Comparison of ENCODE assay signal across 23 cellular contexts in the genomic region with DNA sequence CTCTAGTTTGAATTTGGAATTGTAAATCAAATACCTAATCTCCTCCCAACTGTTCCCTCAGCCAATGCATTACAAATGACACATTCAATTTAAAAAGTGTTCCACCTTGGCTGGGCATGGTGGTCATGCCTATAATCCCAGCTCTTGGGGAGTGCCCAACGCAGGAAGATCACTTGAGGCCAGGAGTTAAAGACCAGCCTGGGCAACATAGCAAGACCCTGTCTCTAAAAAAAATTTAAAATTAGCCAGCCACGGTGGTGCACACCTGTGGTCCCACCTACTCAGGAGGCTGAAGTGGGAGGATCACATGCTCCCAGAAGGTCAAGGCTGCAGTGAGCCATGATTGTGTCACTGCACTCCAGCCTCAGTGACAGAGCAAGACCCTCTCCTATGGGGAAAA. TPM values are rescaled to one million over a fixed set of nuclear protein-coding genes. Genes with fewer than 3 reads are reported as not detected.
A peak's percentile ranks its signal among the peaks of the same experiment; 100 is the strongest.
DNase-seq lines count a peak whose midpoint lies in the region; ATAC-seq, FAIRE-seq and TF ChIP-seq lines count a peak whose summit lies in the region.
"Had no signal": no experiment of that assay in that cellular context is flagged by ENCODE, and none has a peak within 500 bp of the region (broad histone marks: within the 10 kb centered on the region; RNA-seq: fewer than 3 reads in every experiment).

No MANE protein-coding gene starts in this region.

- no peak overlapping the region for H3K4me2 ChIP-seq in HepG2 (ENCODE audit: low read depth, low read length)
- H3K4me2 ChIP-seq: PC-9 had no signal

- intact Hi-C loops in HepG2 (cut with micrococcal nuclease; ENCODE audit: unreplicated experiment), result no loop called here
- intact Hi-C loops in right lobe of liver (cut with DNase I), result no loop called here
- intact Hi-C loops in activated CD4-positive, alpha-beta memory T cell treated with anti-CD3 and anti-CD28 coated beads for 36 hours (cut with micrococcal nuclease), result no loop called here

- TF ChIP-seq EP300 in HepG2 (IDR thresholded peaks at IDR 0.05; ENCODE audit: low read depth in 2 of 2, low read length in 2 of 2), result no peak
- no peak for TF ChIP-seq EP300 in HepG2 (CRISPR knock-in tag; IDR thresholded peaks at IDR 0.05; ENCODE audit: borderline replicate concordance)

- FAIRE-seq in HepG2 (lab: Jason Lieb, UNC), result no peak

- no peak overlapping the region for H3K9ac ChIP-seq in HepG2 (ENCODE audit: insufficient read depth, low read depth, low read length)

- no peak overlapping the region for H2AFZ ChIP-seq in HepG2 (ENCODE audit: low read length)
- H2AFZ ChIP-seq: PC-9 had no signal

- H3K27me3 ChIP-seq in HepG2 (ENCODE audit: control insufficient read depth in 1 of 2, insufficient read depth in 2 of 2, low read length in 2 of 2), result no peaks in the 10 kb centered on the region; a peak in 1 of 5 replicates
- no peaks in the 10 kb centered on the region for H3K27me3 ChIP-seq in right lobe of liver
- H3K27me3 ChIP-seq: SJSA1 had no signal

- H3K4me1 ChIP-seq in HepG2 (ENCODE audit: insufficient read depth, low read length) (peaks cover 28% of the 10 kb centered on the region), right lobe of liver (peaks cover 0 to 20% (median 6%) of the 10 kb centered on the region in 4 donors)

- no peak for TF ChIP-seq CTCF in HepG2 (CRISPR knock-in tag; IDR thresholded peaks at IDR 0.05)
- TF ChIP-seq CTCF in right lobe of liver (IDR thresholded peaks at IDR 0.05), result no peak
- TF ChIP-seq CTCF in brain (conservative IDR thresholded peaks at IDR 0.05), result no peak
- no peak for TF ChIP-seq CTCF in neural crest cell (conservative IDR thresholded peaks at IDR 0.05)

- no peaks in the 10 kb centered on the region for H3K9me3 ChIP-seq in HepG2 (ENCODE audit: low read length)
- no peaks in the 10 kb centered on the region for H3K9me3 ChIP-seq in right lobe of liver
- H3K9me3 ChIP-seq: SJSA1 had no signal

- peak overlapping the region in 3 of 5 experiments; percentile 46 to 53 (median 48) for H3K4me3 Mint-ChIP-seq in brain
- peak overlapping the region; percentile 9 for H3K4me3 Mint-ChIP-seq in neural crest cell
- no peak overlapping the region for H3K4me3 Mint-ChIP-seq in activated CD4-positive, alpha-beta memory T cell treated with anti-CD3 and anti-CD28 coated beads for 36 hours

- no peaks in the 10 kb centered on the region for H4K20me1 ChIP-seq in HepG2 (ENCODE audit: insufficient read depth, low read length)

- H3K36me3 Mint-ChIP-seq in brain (peaks cover 56% of the 10 kb centered on the region), neural crest cell (ENCODE audit: low read depth) (peaks cover 3% of the 10 kb centered on the region)
- peaks cover 20% of the 10 kb centered on the region for H3K36me3 Mint-ChIP-seq in activated CD4-positive, alpha-beta memory T cell treated with anti-CD3 and anti-CD28 coated beads for 36 hours

- TF ChIP-seq RAD21 in HepG2 (CRISPR knock-in tag; IDR thresholded peaks at IDR 0.05), result no peak

- ATAC-seq in HepG2 (no peak), right lobe of liver (no peak), GM18517 (IDR thresholded peaks at IDR 0.05; ENCODE audit: unreplicated experiment) (no peak)
- ATAC-seq: HCT116 had no signal

- no peak overlapping the region for H3K4me3 ChIP-seq in HepG2 (replicated peaks in 1 of 3; ENCODE audit: insufficient read depth in 1 of 3, low read depth in 2 of 3, low read length in 3 of 3)
- H3K4me3 ChIP-seq in right lobe of liver, result no peak overlapping the region
- H3K4me3 ChIP-seq: PC-9, SJSA1 had no signal

- no TSS peak for BruUV-seq in HepG2 (replicated peaks; lab: Mats Ljungman, UMichigan)

- POLR2A ChIA-PET in HepG2 (lab: Yijun Ruan, JAX), result no interaction called here
- POLR2A ChIA-PET in activated CD4-positive, alpha-beta memory T cell treated with anti-CD3 and anti-CD28 coated beads for 36 hours (lab: Charles Lee), result no interaction called here

- no peak for DNase-seq in HepG2 (ENCODE audit: low spot score)
- no peak for DNase-seq in right lobe of liver
- DNase-seq in neural crest cell (ENCODE audit: low read depth, low spot score), result no peak
- no peak for DNase-seq in activated CD4-positive, alpha-beta memory T cell treated with anti-CD3 and anti-CD28 coated beads for 36 hours
- no peak for DNase-seq in DMS153 (lab: John Stamatoyannopoulos, UW)
- DNase-seq: Karpas-422, NCI-H1105 treated with DMSO at 0.1 percent for 48 hours, NCI-H2029, NCI-H2227 treated with DMSO at 0.1 percent for 48 hours, NCI-H526 treated with DMSO at 0.1 percent for 48 hours, PC-9, Right ventricle myocardium superior had no signal

- H3K27ac Mint-ChIP-seq in brain (peak overlapping the region in 2 of 5 experiments; percentile 10 to 35), neural crest cell (ENCODE audit: unreplicated experiment) (no peak overlapping the region)
- no peak overlapping the region for H3K27ac Mint-ChIP-seq in activated CD4-positive, alpha-beta memory T cell treated with anti-CD3 and anti-CD28 coated beads for 36 hours

- H3K27ac ChIP-seq in HepG2 (ENCODE audit: extremely low read length, insufficient read depth, low read length) (no peak overlapping the region), right lobe of liver (no peak overlapping the region)
- H3K27ac ChIP-seq: HL-60, PC-9, SJSA1 had no signal

- H3K27me3 Mint-ChIP-seq in brain, result no peaks in the 10 kb centered on the region
- H3K27me3 Mint-ChIP-seq in neural crest cell (ENCODE audit: low read depth), result no peaks in the 10 kb centered on the region
- H3K27me3 Mint-ChIP-seq in activated CD4-positive, alpha-beta memory T cell treated with anti-CD3 and anti-CD28 coated beads for 36 hours, result no peaks in the 10 kb centered on the region

- H3K4me1 Mint-ChIP-seq in brain (peaks cover 40% of the 10 kb centered on the region), neural crest cell (peaks cover 29% of the 10 kb centered on the region)
- peaks cover 45% of the 10 kb centered on the region for H3K4me1 Mint-ChIP-seq in activated CD4-positive, alpha-beta memory T cell treated with anti-CD3 and anti-CD28 coated beads for 36 hours (ENCODE audit: low read depth)

- H3K36me3 ChIP-seq in HepG2 (replicated peaks in 1 of 2; ENCODE audit: control insufficient read depth in 1 of 2, insufficient read depth in 2 of 2, low read length in 2 of 2), result peaks cover 2 to 8% of the 10 kb centered on the region in 2 experiments; a peak in 3 of 5 replicates
- peaks cover 0 to 4% (median 0%) of the 10 kb centered on the region in 4 donors for H3K36me3 ChIP-seq in right lobe of liver

- WGBS in HepG2 (ENCODE audit: low lambda C conversion rate), result 91% methylated on average over 2 of the region's 2 CpGs
- 100% methylated on average over 1 of the region's 2 CpGs for WGBS in right lobe of liver (ENCODE audit: insufficient coverage, low coverage, low lambda C conversion rate, missing lambda C conversion rate)

- in situ Hi-C loops in HepG2 (cut with HindIII; ENCODE audit: extremely low pct_ligation_motif_present, low pct_unique_long_range_greater_than_20kb), result no loop called here

- TF ChIP-seq POLR2A in HepG2 (IDR thresholded peaks at IDR 0.05; ENCODE audit: insufficient read depth in 1 of 2, low read depth in 2 of 2, low read length in 2 of 2) (no peak), right lobe of liver (IDR thresholded peaks at IDR 0.05) (no peak)

- H3K9me3 Mint-ChIP-seq in brain (peaks cover 0 to 2% (median 0%) of the 10 kb centered on the region in 5 experiments), neural crest cell (no peaks in the 10 kb centered on the region)
- H3K9me3 Mint-ChIP-seq in activated CD4-positive, alpha-beta memory T cell treated with anti-CD3 and anti-CD28 coated beads for 36 hours, result no peaks in the 10 kb centered on the region

- H3K79me2 ChIP-seq in HepG2 (ENCODE audit: insufficient read depth, low read length), result peaks cover 57% of the 10 kb centered on the region

- CTCF ChIA-PET in HepG2 (lab: Yijun Ruan, JAX; ENCODE audit: low intra/inter-chr PET ratio, low total read pairs), result no interaction called here
- CTCF ChIA-PET in activated CD4-positive, alpha-beta memory T cell treated with anti-CD3 and anti-CD28 coated beads for 36 hours (lab: Charles Lee), result no interaction called here

RNA-seq across cellular contexts. Expression of a gene that starts 3.8 kb away (rescaled TPM):
- total RNA-seq in HepG2 (2016; rRNA removed; fragmentation: Illumina TruSeq; extraction: Trizol), result 17.6 and 17.8 TPM in 2 replicates
- total RNA-seq in HepG2 (2016; cell fraction: cytosol; rRNA removed; fragmentation: Illumina TruSeq; extraction: Trizol; ENCODE audit: low read depth), result 3.0 and 3.1 TPM in 2 replicates
- total RNA-seq in HepG2 (2016; cell fraction: insoluble cytoplasmic fraction; rRNA removed; fragmentation: Illumina TruSeq; extraction: Trizol), result 16.0 and 17.6 TPM in 2 replicates
- total RNA-seq in HepG2 (2016; cell fraction: membrane; rRNA removed; fragmentation: Illumina TruSeq; extraction: Trizol), result 10.2 and 10.5 TPM in 2 replicates
- total RNA-seq in HepG2 (2016; cell fraction: nucleus; rRNA removed; fragmentation: Illumina TruSeq; extraction: Trizol), result 22.3 and 22.5 TPM in 2 replicates
- polyA plus RNA-seq in HepG2 (2011; rRNA removed), result 24.1 and 25.9 TPM in 2 replicates
- polyA plus RNA-seq in HepG2 (2011; cell fraction: cytosol; rRNA removed), result 12.5 and 14.3 TPM in 2 replicates
- polyA plus RNA-seq in HepG2 (2011; cell fraction: nucleus; rRNA removed), result 44.0 and 50.3 TPM in 2 replicates
- polyA plus RNA-seq in HepG2 (2012), result 19.3 and 23.7 TPM in 2 replicates
- 1.8 and 2.1 TPM in 2 replicates for polyA plus RNA-seq in HepG2 (2016; cell fraction: cytosol; fragmentation: Illumina TruSeq; extraction: Trizol; ENCODE audit: low read depth)
- polyA plus RNA-seq in HepG2 (2016; cell fraction: insoluble cytoplasmic fraction; fragmentation: Illumina TruSeq; extraction: Trizol; ENCODE audit: low read depth), result 14.9 and 18.1 TPM in 2 replicates
- polyA plus RNA-seq in HepG2 (2016; cell fraction: membrane; fragmentation: Illumina TruSeq; extraction: Trizol; ENCODE audit: low read depth), result 4.3 and 5.6 TPM in 2 replicates
- polyA plus RNA-seq in HepG2 (2016; cell fraction: nucleus; fragmentation: Illumina TruSeq; extraction: Trizol; ENCODE audit: insufficient read depth, low read depth), result 21.2 and 22.9 TPM in 2 replicates
- 36.2 and 55.5 TPM in 2 replicates for polyA minus RNA-seq in HepG2 (2011; rRNA and poly(A)+ RNA removed; ENCODE audit: low replicate concordance)
- polyA minus RNA-seq in HepG2 (2011; cell fraction: cytosol; rRNA and poly(A)+ RNA removed), result 10.6 and 15.0 TPM in 2 replicates
- polyA minus RNA-seq in HepG2 (2011; cell fraction: nucleus; rRNA and poly(A)+ RNA removed), result 46.4 and 62.3 TPM in 2 replicates
- 10 to 100 TPM; 24.7 to 31.9 (median 27.8) TPM for total RNA-seq in right lobe of liver
- polyA plus RNA-seq in brain (ENCODE audit: insufficient read depth, low read depth, low replicate concordance), result 25.3 TPM
- total RNA-seq in neural crest cell, result 28.2 and 29.0 TPM in 2 replicates
- 10 to 100 TPM; 31.1 to 32.3 TPM for total RNA-seq in activated CD4-positive, alpha-beta memory T cell treated with anti-CD3 and anti-CD28 coated beads for 36 hours

RNA-seq across cellular contexts. Expression of a gene that starts 14.4 kb away (rescaled TPM):
- total RNA-seq in HepG2 (2016; rRNA removed; fragmentation: Illumina TruSeq; extraction: Trizol) (not detected in 2 replicates), right lobe of liver (not detected), neural crest cell (not detected in 2 replicates)
- total RNA-seq in HepG2 (2016; cell fraction: cytosol; rRNA removed; fragmentation: Illumina TruSeq; extraction: Trizol; ENCODE audit: low read depth), result not detected in 2 replicates
- total RNA-seq in HepG2 (2016; cell fraction: insoluble cytoplasmic fraction; rRNA removed; fragmentation: Illumina TruSeq; extraction: Trizol), result not detected in 2 replicates
- total RNA-seq in HepG2 (2016; cell fraction: membrane; rRNA removed; fragmentation: Illumina TruSeq; extraction: Trizol), result not detected in 2 replicates
- total RNA-seq in HepG2 (2016; cell fraction: nucleus; rRNA removed; fragmentation: Illumina TruSeq; extraction: Trizol), result not detected in 2 replicates
- polyA plus RNA-seq in HepG2 (2011; rRNA removed) (not detected in 2 replicates), brain (ENCODE audit: insufficient read depth, low read depth, low replicate concordance) (not detected)
- not detected in 2 replicates for polyA plus RNA-seq in HepG2 (2011; cell fraction: cytosol; rRNA removed)
- polyA plus RNA-seq in HepG2 (2011; cell fraction: nucleus; rRNA removed), result not detected in 2 replicates
- polyA plus RNA-seq in HepG2 (2012), result not detected in 2 replicates
- polyA plus RNA-seq in HepG2 (2016; cell fraction: cytosol; fragmentation: Illumina TruSeq; extraction: Trizol; ENCODE audit: low read depth), result not detected in 2 replicates
- polyA plus RNA-seq in HepG2 (2016; cell fraction: insoluble cytoplasmic fraction; fragmentation: Illumina TruSeq; extraction: Trizol; ENCODE audit: low read depth), result not detected in 2 replicates
- polyA plus RNA-seq in HepG2 (2016; cell fraction: membrane; fragmentation: Illumina TruSeq; extraction: Trizol; ENCODE audit: low read depth), result not detected in 2 replicates
- polyA plus RNA-seq in HepG2 (2016; cell fraction: nucleus; fragmentation: Illumina TruSeq; extraction: Trizol; ENCODE audit: insufficient read depth, low read depth), result not detected in 2 replicates
- polyA minus RNA-seq in HepG2 (2011; rRNA and poly(A)+ RNA removed; ENCODE audit: low replicate concordance), result not detected in 2 replicates
- polyA minus RNA-seq in HepG2 (2011; cell fraction: cytosol; rRNA and poly(A)+ RNA removed), result not detected in 2 replicates
- polyA minus RNA-seq in HepG2 (2011; cell fraction: nucleus; rRNA and poly(A)+ RNA removed), result not detected in 2 replicates
- total RNA-seq in activated CD4-positive, alpha-beta memory T cell treated with anti-CD3 and anti-CD28 coated beads for 36 hours, result not detected
- total RNA-seq: A172, H4, M059J, NCI-H460, PC-9, Right ventricle myocardium superior, RPMI7951, SJSA1 had no signal
- polyA plus RNA-seq: BJ had no signal

RNA-seq across cellular contexts. Expression of a gene that starts 53.6 kb away (rescaled TPM):
- 31.0 and 34.6 TPM in 2 replicates for total RNA-seq in HepG2 (2016; rRNA removed; fragmentation: Illumina TruSeq; extraction: Trizol)
- total RNA-seq in HepG2 (2016; cell fraction: cytosol; rRNA removed; fragmentation: Illumina TruSeq; extraction: Trizol; ENCODE audit: low read depth), result 8.2 and 9.2 TPM in 2 replicates
- 32.1 and 33.4 TPM in 2 replicates for total RNA-seq in HepG2 (2016; cell fraction: insoluble cytoplasmic fraction; rRNA removed; fragmentation: Illumina TruSeq; extraction: Trizol)
- 11.8 and 12.8 TPM in 2 replicates for total RNA-seq in HepG2 (2016; cell fraction: membrane; rRNA removed; fragmentation: Illumina TruSeq; extraction: Trizol)
- total RNA-seq in HepG2 (2016; cell fraction: nucleus; rRNA removed; fragmentation: Illumina TruSeq; extraction: Trizol), result 27.2 and 30.3 TPM in 2 replicates
- polyA plus RNA-seq in HepG2 (2011; rRNA removed), result 30.1 and 33.1 TPM in 2 replicates
- 15.2 and 18.5 TPM in 2 replicates for polyA plus RNA-seq in HepG2 (2011; cell fraction: cytosol; rRNA removed)
- 43.9 and 48.6 TPM in 2 replicates for polyA plus RNA-seq in HepG2 (2011; cell fraction: nucleus; rRNA removed)
- polyA plus RNA-seq in HepG2 (2012), result 26.3 and 29.9 TPM in 2 replicates
- polyA plus RNA-seq in HepG2 (2016; cell fraction: cytosol; fragmentation: Illumina TruSeq; extraction: Trizol; ENCODE audit: low read depth), result 2.5 TPM in 2 replicates
- polyA plus RNA-seq in HepG2 (2016; cell fraction: insoluble cytoplasmic fraction; fragmentation: Illumina TruSeq; extraction: Trizol; ENCODE audit: low read depth), result 17.6 and 20.4 TPM in 2 replicates
- 4.2 and 4.3 TPM in 2 replicates for polyA plus RNA-seq in HepG2 (2016; cell fraction: membrane; fragmentation: Illumina TruSeq; extraction: Trizol; ENCODE audit: low read depth)
- 53.3 and 55.8 TPM in 2 replicates for polyA plus RNA-seq in HepG2 (2016; cell fraction: nucleus; fragmentation: Illumina TruSeq; extraction: Trizol; ENCODE audit: insufficient read depth, low read depth)
- 37.4 and 74.1 TPM in 2 replicates for polyA minus RNA-seq in HepG2 (2011; rRNA and poly(A)+ RNA removed; ENCODE audit: low replicate concordance)
- polyA minus RNA-seq in HepG2 (2011; cell fraction: cytosol; rRNA and poly(A)+ RNA removed), result 22.7 and 23.2 TPM in 2 replicates
- polyA minus RNA-seq in HepG2 (2011; cell fraction: nucleus; rRNA and poly(A)+ RNA removed), result 59.4 and 70.0 TPM in 2 replicates
- 10 to 100 TPM; 10.4 to 17.8 (median 12.9) TPM for total RNA-seq in right lobe of liver
- polyA plus RNA-seq in brain (ENCODE audit: insufficient read depth, low read depth, low replicate concordance), result 46.6 TPM
- total RNA-seq in neural crest cell, result 77.9 and 81.6 TPM in 2 replicates
- total RNA-seq in activated CD4-positive, alpha-beta memory T cell treated with anti-CD3 and anti-CD28 coated beads for 36 hours, result 10 to 100 TPM; 42.3 to 50.0 TPM
